ENCODE assay signal across 19 cellular contexts in the genomic region with DNA sequence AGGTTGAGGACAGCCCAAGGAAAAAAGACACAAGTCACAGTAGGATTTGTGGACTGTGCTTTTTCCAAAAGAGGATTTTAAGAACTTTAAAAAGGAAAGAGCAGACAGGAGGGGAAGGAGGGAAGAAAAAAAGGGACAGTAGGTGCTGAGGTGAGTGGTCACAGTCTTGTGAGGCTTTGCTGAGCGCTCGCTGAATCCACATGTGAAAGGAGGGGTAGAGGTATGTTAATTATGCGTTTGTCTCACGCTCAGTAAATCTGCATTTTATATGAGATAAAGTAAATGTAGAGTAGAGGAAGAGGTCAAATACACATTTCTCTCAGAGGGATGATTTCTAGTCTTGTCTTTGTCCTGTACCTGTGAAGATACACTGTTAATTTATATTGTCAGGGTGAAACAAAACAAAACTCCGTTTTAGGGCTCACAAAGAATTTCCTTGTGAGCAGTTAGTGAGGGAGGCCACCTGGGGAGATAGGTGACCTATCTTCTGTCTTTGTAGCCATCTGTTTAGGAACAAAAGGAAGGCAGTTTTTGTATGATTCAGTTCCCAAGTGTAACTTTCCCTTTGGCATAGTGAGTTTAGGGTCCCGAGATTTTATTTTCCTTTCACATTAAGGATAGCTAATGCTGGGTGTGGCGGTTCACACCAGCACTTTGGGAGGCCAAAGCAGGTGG.
"Had no signal": no experiment of that assay in that cellular context is flagged by ENCODE, and none has a peak within 500 bp of the region (broad histone marks: within the 10 kb centered on the region; RNA-seq: fewer than 3 reads in every experiment).

No MANE protein-coding gene starts in this region.

- DNase-seq: activated CD4-positive, alpha-beta T cell treated with anti-CD3 and anti-CD28 coated beads for 1 hour; activated CD8-positive, alpha-beta memory T cell treated with anti-CD3 and anti-CD28 coated beads for 24 hours; activated CD8-positive, alpha-beta memory T cell treated with anti-CD3 and anti-CD28 coated beads, Interleukin-2, amount 50 U/mL, for 48 hours; activated effector memory CD4-positive, alpha-beta T cell treated with Interleukin-2 at 50 U/mL for 16 hours; activated naive CD4-positive, alpha-beta T cell treated with anti-CD3 and anti-CD28 coated beads, Interleukin-2, amount 10 ng/mL, durations not matched to agents 7 days and 5 days; activated naive CD8-positive, alpha-beta T cell treated with anti-CD3 and anti-CD28 coated beads, Interleukin-2, amount 50 U/mL, for 24 hours; activated T-cell treated with anti-CD3 and anti-CD28 coated beads, Interleukin-2, amount 50 U/mL, for 48 hours; aorta; brain microvascular endothelial cell; colonic mucosa; erythroblast; left cardiac atrium; nucleus accumbens; stimulated activated CD4-positive, alpha-beta T cell treated with anti-CD3 and anti-CD28 coated beads, Interleukin-12 subunit alpha, Interleukin-12 subunit beta, amount 100 ng/mL, for 4 hours; stimulated activated CD4-positive, alpha-beta T cell treated with anti-CD3 and anti-CD28 coated beads, Interleukin-1b, Interleukin-23, amount 100 ng/mL, for 48 hours; stimulated activated CD8-positive, alpha-beta memory T cell treated with anti-CD3 and anti-CD28 coated beads, Interleukin-4, amount 100 ng/mL, for 48 hours; stimulated activated naive CD4-positive, alpha-beta T cell; T1000; thyroid gland had no signal

- H3K36me3 ChIP-seq: brain microvascular endothelial cell, colonic mucosa, thyroid gland had no signal

- ATAC-seq: activated naive CD8-positive, alpha-beta T cell treated with anti-CD3 and anti-CD28 coated beads, Interleukin-2, amount 50 U/mL, for 24 hours; left cardiac atrium had no signal

- H3K4me1 ChIP-seq: colonic mucosa, thyroid gland had no signal

- H3K9me3 ChIP-seq: colonic mucosa, thyroid gland had no signal

- H3K4me3 ChIP-seq: colonic mucosa, thyroid gland had no signal

- H3K27ac ChIP-seq: brain microvascular endothelial cell, colonic mucosa, thyroid gland had no signal

- H3K27me3 ChIP-seq: brain microvascular endothelial cell, colonic mucosa, thyroid gland had no signal
